ENCODE assay signal across 2 cellular contexts in the genomic region with DNA sequence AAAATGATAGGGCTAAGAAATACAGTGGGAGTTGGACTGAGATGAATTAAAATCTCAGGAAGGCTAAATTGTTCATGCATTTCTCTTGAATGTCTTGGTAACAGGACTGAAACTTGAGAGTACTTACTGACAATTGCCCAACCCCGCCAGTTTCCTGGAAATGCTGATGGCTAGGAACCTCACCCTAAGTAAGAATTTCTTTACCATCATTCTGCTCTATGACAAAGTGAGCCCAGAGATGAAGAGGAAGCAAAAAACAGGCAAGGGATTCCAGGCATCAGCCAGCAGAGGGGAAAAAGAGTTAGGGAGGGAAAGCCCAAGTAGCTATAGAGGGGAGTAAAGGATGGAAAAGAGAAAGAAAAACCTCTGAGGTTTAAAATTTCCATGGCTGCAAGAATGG.
TF ChIP-seq lines count a peak whose summit lies in the region.

No MANE protein-coding gene starts in this region.

TF ChIP-seq in GM23338, 12 proteins besides CTCF, POLR2A, EP300 and RAD21 (continued from another document):
- TF ChIP-seq ZNF462 (CRISPR knock-in tag; IDR thresholded peaks at IDR 0.05) = no peak

TF ChIP-seq in WTC11, 78 proteins besides CTCF, POLR2A, EP300 and RAD21 (continued from another document):
- TF ChIP-seq ZBTB43 (CRISPR knock-in tag; IDR thresholded peaks at IDR 0.05) = no peak
- no peak for TF ChIP-seq ZNF138 (CRISPR knock-in tag; conservative IDR thresholded peaks at IDR 0.05)
- no peak for TF ChIP-seq ATF1 (CRISPR knock-in tag; IDR thresholded peaks at IDR 0.05)
- no peak for TF ChIP-seq GTF2I (CRISPR knock-in tag; conservative IDR thresholded peaks at IDR 0.05)
- no peak for TF ChIP-seq FOXP4 (CRISPR knock-in tag; IDR thresholded peaks at IDR 0.05)
